1 cellular context compared by ENCODE assay signal in genomic region chr5:135238622-135239460, GRCh38.
TF ChIP-seq lines count a peak whose summit lies in the region.

No MANE protein-coding gene starts in this region.

TF ChIP-seq in K562, 482 proteins besides CTCF, POLR2A, EP300 and RAD21:
- TF ChIP-seq NKRF (IDR thresholded peaks at IDR 0.05; ENCODE audit: borderline replicate concordance) (no peak), CC2D1A (IDR thresholded peaks at IDR 0.05) (no peak), NUFIP1 (IDR thresholded peaks at IDR 0.05; ENCODE audit: partially characterized antibody) (no peak), DMBX1 (CRISPR knock-in tag; IDR thresholded peaks at IDR 0.05; ENCODE audit: borderline replicate concordance) (no peak), ESRRA (IDR thresholded peaks at IDR 0.05; ENCODE audit: borderline replicate concordance, low read depth) (peak; percentile 94), ZNF133 (CRISPR knock-in tag; IDR thresholded peaks at IDR 0.05) (no peak), CGGBP1 (CRISPR knock-in tag; IDR thresholded peaks at IDR 0.05) (no peak), POLR2AphosphoS2 (IDR thresholded peaks at IDR 0.05; ENCODE audit: low read length) (no peak), CBFA2T2 (conservative IDR thresholded peaks at IDR 0.05) (no peak), BCOR (IDR thresholded peaks at IDR 0.05) (peak; percentile 59), ERF (CRISPR knock-in tag; IDR thresholded peaks at IDR 0.05) (no peak), ZNF785 (CRISPR knock-in tag; IDR thresholded peaks at IDR 0.05) (no peak), RBM25 (IDR thresholded peaks at IDR 0.05; ENCODE audit: low read depth, low read length, severe bottlenecking) (peak; percentile 72), ZNF324 (CRISPR knock-in tag; IDR thresholded peaks at IDR 0.05) (no peak), GATAD2A (IDR thresholded peaks at IDR 0.05) (no peak), C11orf30 (IDR thresholded peaks at IDR 0.05; ENCODE audit: low read depth) (no peak), ZNF280B (CRISPR knock-in tag; IDR thresholded peaks at IDR 0.05) (no peak), ZNF696 (CRISPR knock-in tag; conservative IDR thresholded peaks at IDR 0.05) (no peak), KDM1A (IDR thresholded peaks at IDR 0.05) (peak in 1 of 2 experiments; percentile 52; a peak in 1 of 4 replicates), FOSL1 (tag; conservative IDR thresholded peaks at IDR 0.05) (no peak), ZC3H11A (IDR thresholded peaks at IDR 0.05; ENCODE audit: low read depth, low read length) (no peak), THRAP3 (IDR thresholded peaks at IDR 0.05; ENCODE audit: borderline replicate concordance) (no peak), MEF2A (IDR thresholded peaks at IDR 0.05; ENCODE audit: control insufficient read depth, low read depth, low read length) (no peak), ZBED1 (IDR thresholded peaks at IDR 0.05) (no peak)
- TF ChIP-seq, protein P1, sequence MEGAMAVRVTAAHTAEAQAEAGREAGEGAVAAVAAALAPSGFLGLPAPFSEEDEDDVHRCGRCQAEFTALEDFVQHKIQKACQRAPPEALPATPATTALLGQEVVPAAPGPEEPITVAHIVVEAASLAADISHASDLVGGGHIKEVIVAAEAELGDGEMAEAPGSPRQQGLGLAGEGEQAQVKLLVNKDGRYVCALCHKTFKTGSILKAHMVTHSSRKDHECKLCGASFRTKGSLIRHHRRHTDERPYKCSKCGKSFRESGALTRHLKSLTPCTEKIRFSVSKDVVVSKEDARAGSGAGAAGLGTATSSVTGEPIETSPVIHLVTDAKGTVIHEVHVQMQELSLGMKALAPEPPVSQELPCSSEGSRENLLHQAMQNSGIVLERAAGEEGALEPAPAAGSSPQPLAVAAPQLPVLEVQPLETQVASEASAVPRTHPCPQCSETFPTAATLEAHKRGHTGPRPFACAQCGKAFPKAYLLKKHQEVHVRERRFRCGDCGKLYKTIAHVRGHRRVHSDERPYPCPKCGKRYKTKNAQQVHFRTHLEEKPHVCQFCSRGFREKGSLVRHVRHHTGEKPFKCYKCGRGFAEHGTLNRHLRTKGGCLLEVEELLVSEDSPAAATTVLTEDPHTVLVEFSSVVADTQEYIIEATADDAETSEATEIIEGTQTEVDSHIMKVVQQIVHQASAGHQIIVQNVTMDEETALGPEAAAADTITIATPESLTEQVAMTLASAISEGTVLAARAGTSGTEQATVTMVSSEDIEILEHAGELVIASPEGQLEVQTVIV (CRISPR knock-in tag; IDR thresholded peaks at IDR 0.05; ENCODE audit: borderline replicate concordance), result no peak
- TF ChIP-seq, protein P2, sequence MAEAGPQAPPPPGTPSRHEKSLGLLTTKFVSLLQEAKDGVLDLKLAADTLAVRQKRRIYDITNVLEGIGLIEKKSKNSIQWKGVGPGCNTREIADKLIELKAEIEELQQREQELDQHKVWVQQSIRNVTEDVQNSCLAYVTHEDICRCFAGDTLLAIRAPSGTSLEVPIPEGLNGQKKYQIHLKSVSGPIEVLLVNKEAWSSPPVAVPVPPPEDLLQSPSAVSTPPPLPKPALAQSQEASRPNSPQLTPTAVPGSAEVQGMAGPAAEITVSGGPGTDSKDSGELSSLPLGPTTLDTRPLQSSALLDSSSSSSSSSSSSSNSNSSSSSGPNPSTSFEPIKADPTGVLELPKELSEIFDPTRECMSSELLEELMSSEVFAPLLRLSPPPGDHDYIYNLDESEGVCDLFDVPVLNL (CRISPR knock-in tag; IDR thresholded peaks at IDR 0.05; ENCODE audit: low read depth), result no peak
- TF ChIP-seq, protein P3, sequence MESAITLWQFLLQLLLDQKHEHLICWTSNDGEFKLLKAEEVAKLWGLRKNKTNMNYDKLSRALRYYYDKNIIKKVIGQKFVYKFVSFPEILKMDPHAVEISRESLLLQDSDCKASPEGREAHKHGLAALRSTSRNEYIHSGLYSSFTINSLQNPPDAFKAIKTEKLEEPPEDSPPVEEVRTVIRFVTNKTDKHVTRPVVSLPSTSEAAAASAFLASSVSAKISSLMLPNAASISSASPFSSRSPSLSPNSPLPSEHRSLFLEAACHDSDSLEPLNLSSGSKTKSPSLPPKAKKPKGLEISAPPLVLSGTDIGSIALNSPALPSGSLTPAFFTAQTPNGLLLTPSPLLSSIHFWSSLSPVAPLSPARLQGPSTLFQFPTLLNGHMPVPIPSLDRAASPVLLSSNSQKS (CRISPR knock-in tag; IDR thresholded peaks at IDR 0.05), result no peak
TF ChIP-seq in K562: peak in this region for 4.
